In genomic region chr12:44459569-44459968, GRCh38 we compare ENCODE assay signal across 15 cellular contexts.
DNase-seq lines count a peak whose midpoint lies in the region; ATAC-seq, FAIRE-seq and TF ChIP-seq lines count a peak whose summit lies in the region.
"Had no signal": no experiment of that assay in that cellular context is flagged by ENCODE, and none has a peak within 500 bp of the region (broad histone marks: within the 10 kb centered on the region; RNA-seq: fewer than 3 reads in every experiment).

No MANE protein-coding gene starts in this region.

- ATAC-seq in esophagus mucosa, result peak; percentile 74
- no peak for ATAC-seq in GM21786 (IDR thresholded peaks at IDR 0.05; ENCODE audit: unreplicated experiment)
- ATAC-seq: K562, Panc1 had no signal

- CTCF ChIA-PET in activated CD4-positive, alpha-beta memory T cell treated with anti-CD3 and anti-CD28 coated beads, Interleukin-2, amount 10 ng/mL, durations not matched to agents 7 days and 5 days (lab: Charles Lee), result no interaction called here

- H3K4me3 ChIP-seq in thyroid gland (replicated peaks in 1 of 3) (no peak overlapping the region), small intestine (ENCODE audit: low read depth in 1 of 2, low read length in 2 of 2) (no peak overlapping the region)
- H3K4me3 ChIP-seq: K562 had no signal

- H3K4me1 Mint-ChIP-seq in activated CD4-positive, alpha-beta memory T cell treated with anti-CD3 and anti-CD28 coated beads, Interleukin-2, amount 10 ng/mL, durations not matched to agents 7 days and 5 days, result no peaks in the 10 kb centered on the region
- H3K4me1 Mint-ChIP-seq: CD14-positive monocyte had no signal

- H3K9me3 ChIP-seq in thyroid gland (no peaks in the 10 kb centered on the region), small intestine (ENCODE audit: control insufficient read depth, low read depth) (no peaks in the 10 kb centered on the region)

- H3K27me3 ChIP-seq in thyroid gland (no peaks in the 10 kb centered on the region), small intestine (ENCODE audit: control insufficient read depth in 2 of 2, insufficient read depth in 2 of 2, low read length in 2 of 2) (no peaks in the 10 kb centered on the region)

- 33 to 43% methylated on average over 3 of the region's 3 CpGs for WGBS in thyroid gland, 2 donors
- WGBS in small intestine, 3 donors, result 59 to 74% (median 60%) methylated on average over 3 of the region's 3 CpGs

- H3K4me1 ChIP-seq in thyroid gland, result peaks cover 6 to 7% of the 10 kb centered on the region in 2 donors
- H3K4me1 ChIP-seq in small intestine (ENCODE audit: control insufficient read depth in 2 of 2, insufficient read depth in 1 of 2, low read depth in 1 of 2, low read length in 1 of 2), result no peaks in the 10 kb centered on the region

- peaks cover 5% of the 10 kb centered on the region for H3K27me3 Mint-ChIP-seq in activated CD4-positive, alpha-beta memory T cell treated with anti-CD3 and anti-CD28 coated beads, Interleukin-2, amount 10 ng/mL, durations not matched to agents 7 days and 5 days

- POLR2A ChIA-PET in activated CD4-positive, alpha-beta memory T cell treated with anti-CD3 and anti-CD28 coated beads, Interleukin-2, amount 10 ng/mL, durations not matched to agents 7 days and 5 days (lab: Charles Lee), result no interaction called here

- no peaks in the 10 kb centered on the region for H3K9me3 Mint-ChIP-seq in activated CD4-positive, alpha-beta memory T cell treated with anti-CD3 and anti-CD28 coated beads, Interleukin-2, amount 10 ng/mL, durations not matched to agents 7 days and 5 days

- peak overlapping the region in 1 of 3 donors; percentile 26 for H3K27ac ChIP-seq in thyroid gland
- no peak overlapping the region for H3K27ac ChIP-seq in small intestine (ENCODE audit: low read depth in 1 of 2, low read length in 1 of 2)
- H3K27ac ChIP-seq: 22Rv1 had no signal

- H3K36me3 Mint-ChIP-seq in activated CD4-positive, alpha-beta memory T cell treated with anti-CD3 and anti-CD28 coated beads, Interleukin-2, amount 10 ng/mL, durations not matched to agents 7 days and 5 days (ENCODE audit: low read depth), result no peaks in the 10 kb centered on the region
- H3K36me3 Mint-ChIP-seq: CD14-positive monocyte had no signal

- intact Hi-C loops in thyroid gland (cut with DNase I), result no loop called here

- DNase-seq in NCI-H1417 (lab: John Stamatoyannopoulos, UW), result peak in 2 of 3 experiments; percentile 46 to 99
- no peak for DNase-seq in NCI-H1417 treated with DMSO at 0.1 percent for 48 hours (lab: John Stamatoyannopoulos, UW)
- peak; percentile 86 for DNase-seq in NCI-H2171 treated with DMSO at 0.1 percent for 48 hours (lab: John Stamatoyannopoulos, UW)
- DNase-seq in thyroid gland, result peak; percentile 77 to 79
- DNase-seq in activated CD4-positive, alpha-beta memory T cell treated with anti-CD3 and anti-CD28 coated beads, Interleukin-2, amount 10 ng/mL, durations not matched to agents 7 days and 5 days, result no peak
- DNase-seq in small intestine, result no peak
- DNase-seq: NCI-H1105 treated with DMSO at 0.1 percent for 48 hours, NCI-H226 had no signal

- H3K36me3 ChIP-seq in thyroid gland (no peaks in the 10 kb centered on the region), small intestine (ENCODE audit: control insufficient read depth in 2 of 2, insufficient read depth in 2 of 2, low read length in 2 of 2) (no peaks in the 10 kb centered on the region)

- no peak overlapping the region for H3K27ac Mint-ChIP-seq in activated CD4-positive, alpha-beta memory T cell treated with anti-CD3 and anti-CD28 coated beads, Interleukin-2, amount 10 ng/mL, durations not matched to agents 7 days and 5 days
- H3K27ac Mint-ChIP-seq: CD14-positive monocyte had no signal

- TF ChIP-seq CTCF in thyroid gland (IDR thresholded peaks at IDR 0.05), result no peak

- no peak for FAIRE-seq in small intestine (lab: Jason Lieb, UNC)
- FAIRE-seq: H1, K562 had no signal

- no peak for TF ChIP-seq POLR2A in thyroid gland (IDR thresholded peaks at IDR 0.05)

- H3K4me3 Mint-ChIP-seq in activated CD4-positive, alpha-beta memory T cell treated with anti-CD3 and anti-CD28 coated beads, Interleukin-2, amount 10 ng/mL, durations not matched to agents 7 days and 5 days, result no peak overlapping the region
- H3K4me3 Mint-ChIP-seq: CD14-positive monocyte had no signal

Comparison
In these comparisons a context has a peak if more than half of its experiments do, and no peak if none do; other contexts are left out.
1. DNase-seq: peak in NCI-H1417 (2 of 3), NCI-H2171 treated with DMSO at 0.1 percent for 48 hours (single experiment) and thyroid gland (2 of 2); none in NCI-H1417 treated with DMSO at 0.1 percent for 48 hours (single experiment), activated CD4-positive, alpha-beta memory T cell treated with anti-CD3 and anti-CD28 coated beads, Interleukin-2, amount 10 ng/mL, durations not matched to agents 7 days and 5 days (single experiment) and small intestine (single experiment).